9 cellular contexts compared by ENCODE assay signal in the genomic region with DNA sequence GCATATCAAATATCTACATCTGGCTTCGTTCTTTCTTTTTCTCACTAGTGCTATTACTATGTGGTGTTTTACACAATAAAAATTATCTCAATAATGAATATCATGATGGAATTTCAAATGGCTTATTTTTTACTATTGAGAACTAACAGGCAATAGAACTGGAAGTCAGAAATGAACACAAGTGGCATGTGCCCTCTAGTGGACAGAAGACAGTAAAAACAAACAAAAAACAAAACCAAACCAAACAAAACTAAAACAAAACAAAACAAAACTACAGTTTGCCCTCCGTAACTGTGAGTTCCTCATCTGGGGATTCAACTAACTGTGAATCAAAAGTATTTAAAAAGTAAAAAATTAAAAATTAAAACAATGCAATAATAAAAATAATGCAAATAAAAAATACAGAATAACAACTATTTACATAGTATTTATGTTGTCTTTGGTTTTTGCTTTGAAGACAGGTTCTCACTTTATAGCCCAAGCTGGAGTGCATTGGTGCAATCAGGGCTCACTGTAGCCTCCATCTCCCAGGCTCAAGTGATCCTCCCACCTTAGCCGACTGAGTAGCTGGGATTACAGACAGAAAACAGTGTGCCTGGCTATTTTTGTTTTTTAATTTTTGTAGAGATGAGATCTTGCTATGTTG.
DNase-seq lines count a peak whose midpoint lies in the region; ATAC-seq lines count a peak whose summit lies in the region.
"Had no signal": no experiment of that assay in that cellular context is flagged by ENCODE, and none has a peak within 500 bp of the region (broad histone marks: within the 10 kb centered on the region; RNA-seq: fewer than 3 reads in every experiment).

No MANE protein-coding gene starts in this region.

- peak; percentile 95 for ATAC-seq in GM19395 (IDR thresholded peaks at IDR 0.05; ENCODE audit: unreplicated experiment)
- peak; percentile 93 for ATAC-seq in HG03175 (IDR thresholded peaks at IDR 0.05; ENCODE audit: unreplicated experiment)

- H3K36me3 Mint-ChIP-seq in activated CD4-positive, alpha-beta T cell treated with anti-CD3 and anti-CD28 coated beads, Interleukin-2, amount 10 ng/mL, durations not matched to agents 24 days and 14 days (ENCODE audit: low read depth) = no peaks in the 10 kb centered on the region
- H3K36me3 Mint-ChIP-seq: memory B cell had no signal

- no peak overlapping the region for H3K4me3 Mint-ChIP-seq in activated CD4-positive, alpha-beta T cell treated with anti-CD3 and anti-CD28 coated beads, Interleukin-2, amount 10 ng/mL, durations not matched to agents 24 days and 14 days
- H3K4me3 Mint-ChIP-seq: memory B cell had no signal

- intact Hi-C loops in activated CD4-positive, alpha-beta T cell treated with anti-CD3 and anti-CD28 coated beads, Interleukin-2, amount 10 ng/mL, durations not matched to agents 24 days and 14 days (cut with micrococcal nuclease) = no loop called here

- H3K4me1 Mint-ChIP-seq in activated CD4-positive, alpha-beta T cell treated with anti-CD3 and anti-CD28 coated beads, Interleukin-2, amount 10 ng/mL, durations not matched to agents 24 days and 14 days = peaks cover 2% of the 10 kb centered on the region

- DNase-seq in D341Med (ENCODE audit: low spot score) (peak; percentile 30), SK-MEL-5 (ENCODE audit: low read depth, low spot score) (peak; percentile 47), iPS-NIHi7 (ENCODE audit: extremely low spot score) (peak; percentile 16), NCI-H146 treated with DMSO at 0.1 percent for 48 hours (lab: John Stamatoyannopoulos, UW; ENCODE audit: unreplicated experiment) (no peak)
- DNase-seq in activated effector memory CD4-positive, alpha-beta T cell treated with Interleukin-2 at 50 U/mL for 16 hours = no peak
- no peak for DNase-seq in activated CD4-positive, alpha-beta T cell treated with anti-CD3 and anti-CD28 coated beads, Interleukin-2, amount 10 ng/mL, durations not matched to agents 24 days and 14 days

- H3K27me3 Mint-ChIP-seq in activated CD4-positive, alpha-beta T cell treated with anti-CD3 and anti-CD28 coated beads, Interleukin-2, amount 10 ng/mL, durations not matched to agents 24 days and 14 days = no peaks in the 10 kb centered on the region
- H3K27me3 Mint-ChIP-seq: memory B cell had no signal

- in situ Hi-C loops in SK-MEL-5 (cut with HindIII; ENCODE audit: low pct_unique_long_range_greater_than_20kb, low sequenced_read_pairs) = no loop called here

- H3K27ac Mint-ChIP-seq in activated CD4-positive, alpha-beta T cell treated with anti-CD3 and anti-CD28 coated beads, Interleukin-2, amount 10 ng/mL, durations not matched to agents 24 days and 14 days = no peak overlapping the region
- H3K27ac Mint-ChIP-seq: memory B cell had no signal

- H3K9me3 Mint-ChIP-seq in activated CD4-positive, alpha-beta T cell treated with anti-CD3 and anti-CD28 coated beads, Interleukin-2, amount 10 ng/mL, durations not matched to agents 24 days and 14 days = no peaks in the 10 kb centered on the region
- H3K9me3 Mint-ChIP-seq: memory B cell had no signal

Comparison
In these comparisons a context has a peak if more than half of its experiments do, and no peak if none do; other contexts are left out.
1. DNase-seq: peak in D341Med (single experiment), SK-MEL-5 (single experiment) and iPS-NIHi7 (single experiment); none in NCI-H146 treated with DMSO at 0.1 percent for 48 hours (single experiment), activated effector memory CD4-positive, alpha-beta T cell treated with Interleukin-2 at 50 U/mL for 16 hours (single experiment) and activated CD4-positive, alpha-beta T cell treated with anti-CD3 and anti-CD28 coated beads, Interleukin-2, amount 10 ng/mL, durations not matched to agents 24 days and 14 days (single experiment).